In genomic region chr7:119374436-119374835, GRCh38 we compare ENCODE assay signal across 19 cellular contexts.
DNase-seq lines count a peak whose midpoint lies in the region; ATAC-seq lines count a peak whose summit lies in the region.
"Had no signal": no experiment of that assay in that cellular context is flagged by ENCODE, and none has a peak within 500 bp of the region (broad histone marks: within the 10 kb centered on the region; RNA-seq: fewer than 3 reads in every experiment).

No MANE protein-coding gene starts in this region.

- in situ Hi-C loops in G401 (cut with HindIII; ENCODE audit: low sequenced_read_pairs), result no loop called here

- no peaks in the 10 kb centered on the region for H3K9me3 ChIP-seq in naive thymus-derived CD4-positive, alpha-beta T cell (ENCODE audit: control insufficient read depth in 2 of 3, low read length in 3 of 3)
- H3K9me3 ChIP-seq: BLaER1, Caco-2 had no signal

- H3K9me3 Mint-ChIP-seq in activated T-helper 17 cell treated with anti-CD3 and anti-CD28 coated beads, Interleukin-2, amount 50 U/mL, for 72 hours, result peaks cover 11% of the 10 kb centered on the region
- H3K9me3 Mint-ChIP-seq in naive thymus-derived CD4-positive, alpha-beta T cell, result peaks cover 0 to 16% (median 5%) of the 10 kb centered on the region in 11 donors
- H3K9me3 Mint-ChIP-seq: GM23338, H9 had no signal

- POLR2A ChIA-PET in naive thymus-derived CD4-positive, alpha-beta T cell (lab: Charles Lee), result no interaction called here

- H3K36me3 ChIP-seq in naive thymus-derived CD4-positive, alpha-beta T cell (ENCODE audit: control insufficient read depth in 2 of 3, insufficient read depth in 3 of 3, low read length in 3 of 3), result no peaks in the 10 kb centered on the region
- H3K36me3 ChIP-seq: BLaER1 had no signal

- no peaks in the 10 kb centered on the region for H3K36me3 Mint-ChIP-seq in activated T-helper 17 cell treated with anti-CD3 and anti-CD28 coated beads, Interleukin-2, amount 50 U/mL, for 72 hours (ENCODE audit: low read depth)
- no peaks in the 10 kb centered on the region for H3K36me3 Mint-ChIP-seq in naive thymus-derived CD4-positive, alpha-beta T cell
- H3K36me3 Mint-ChIP-seq: CD4-positive, CD25-positive, alpha-beta regulatory T cell; CD8-positive, alpha-beta T cell had no signal

- H3K4me1 ChIP-seq in naive thymus-derived CD4-positive, alpha-beta T cell (ENCODE audit: control insufficient read depth in 2 of 2, insufficient read depth in 2 of 2, low read length in 2 of 2), result no peaks in the 10 kb centered on the region
- H3K4me1 ChIP-seq: BLaER1, Caco-2 had no signal

- no peak overlapping the region for H3K27ac Mint-ChIP-seq in activated T-helper 17 cell treated with anti-CD3 and anti-CD28 coated beads, Interleukin-2, amount 50 U/mL, for 72 hours
- H3K27ac Mint-ChIP-seq in naive thymus-derived CD4-positive, alpha-beta T cell, result no peak overlapping the region
- H3K27ac Mint-ChIP-seq: B cell; CD4-positive, CD25-positive, alpha-beta regulatory T cell; CD8-positive, alpha-beta T cell; GM23338; H9 had no signal

- no peak overlapping the region for H3K4me3 ChIP-seq in naive thymus-derived CD4-positive, alpha-beta T cell (ENCODE audit: low read length)
- H3K4me3 ChIP-seq: BLaER1, GM12878, GM23338 had no signal

- H3K27me3 ChIP-seq in naive thymus-derived CD4-positive, alpha-beta T cell (ENCODE audit: control insufficient read depth in 2 of 2, insufficient read depth in 2 of 2, low read length in 2 of 2), result no peaks in the 10 kb centered on the region
- H3K27me3 ChIP-seq: BLaER1 had no signal

- CTCF ChIA-PET in naive thymus-derived CD4-positive, alpha-beta T cell (lab: Charles Lee), result no interaction called here

- no peak for ATAC-seq in activated T-helper 17 cell treated with anti-CD3 and anti-CD28 coated beads, Interleukin-2, amount 50 U/mL, for 72 hours (replicated peaks)
- ATAC-seq in naive thymus-derived CD4-positive, alpha-beta T cell, result no peak
- no peak for ATAC-seq in HG03039 (IDR thresholded peaks at IDR 0.05; ENCODE audit: unreplicated experiment)
- ATAC-seq: CD8-positive, alpha-beta T cell; GM12878; GM23338; HCT116 had no signal

- DNase-seq in G401 (ENCODE audit: low spot score) (peak; percentile 64), NCI-H524 treated with DMSO at 0.1 percent for 48 hours (lab: John Stamatoyannopoulos, UW) (peak; percentile 85), cerebellar cortex (ENCODE audit: low spot score) (peak; percentile 63)
- no peak for DNase-seq in naive thymus-derived CD4-positive, alpha-beta T cell
- DNase-seq: Caco-2; CD4-positive, CD25-positive, alpha-beta regulatory T cell; CD8-positive, alpha-beta T cell; DMS153; DND-41; GDM1; H9 had no signal

- H3K27me3 Mint-ChIP-seq in activated T-helper 17 cell treated with anti-CD3 and anti-CD28 coated beads, Interleukin-2, amount 50 U/mL, for 72 hours, result no peaks in the 10 kb centered on the region
- H3K27me3 Mint-ChIP-seq in naive thymus-derived CD4-positive, alpha-beta T cell, result no peaks in the 10 kb centered on the region
- H3K27me3 Mint-ChIP-seq: B cell; CD4-positive, CD25-positive, alpha-beta regulatory T cell had no signal

- no peak overlapping the region for H3K4me3 Mint-ChIP-seq in activated T-helper 17 cell treated with anti-CD3 and anti-CD28 coated beads, Interleukin-2, amount 50 U/mL, for 72 hours
- no peak overlapping the region for H3K4me3 Mint-ChIP-seq in naive thymus-derived CD4-positive, alpha-beta T cell
- H3K4me3 Mint-ChIP-seq: B cell; CD4-positive, CD25-positive, alpha-beta regulatory T cell; CD8-positive, alpha-beta T cell; GM23338; H9 had no signal

- H3K27ac ChIP-seq in naive thymus-derived CD4-positive, alpha-beta T cell (ENCODE audit: low read depth, low read length), result no peak overlapping the region
- H3K27ac ChIP-seq: BLaER1, C4-2B had no signal

- H3K4me1 Mint-ChIP-seq in activated T-helper 17 cell treated with anti-CD3 and anti-CD28 coated beads, Interleukin-2, amount 50 U/mL, for 72 hours, result no peaks in the 10 kb centered on the region
- H3K4me1 Mint-ChIP-seq in naive thymus-derived CD4-positive, alpha-beta T cell, result no peaks in the 10 kb centered on the region
- H3K4me1 Mint-ChIP-seq: B cell; CD4-positive, CD25-positive, alpha-beta regulatory T cell; GM23338 had no signal

- intact Hi-C loops in naive thymus-derived CD4-positive, alpha-beta T cell (cut with micrococcal nuclease), result no loop called here

Comparison
In these comparisons a context has a peak if more than half of its experiments do, and no peak if none do; other contexts are left out.
1. DNase-seq: peak in G401 (single experiment), NCI-H524 treated with DMSO at 0.1 percent for 48 hours (single experiment) and cerebellar cortex (single experiment); none in naive thymus-derived CD4-positive, alpha-beta T cell (0 of 9).